In the genomic region with DNA sequence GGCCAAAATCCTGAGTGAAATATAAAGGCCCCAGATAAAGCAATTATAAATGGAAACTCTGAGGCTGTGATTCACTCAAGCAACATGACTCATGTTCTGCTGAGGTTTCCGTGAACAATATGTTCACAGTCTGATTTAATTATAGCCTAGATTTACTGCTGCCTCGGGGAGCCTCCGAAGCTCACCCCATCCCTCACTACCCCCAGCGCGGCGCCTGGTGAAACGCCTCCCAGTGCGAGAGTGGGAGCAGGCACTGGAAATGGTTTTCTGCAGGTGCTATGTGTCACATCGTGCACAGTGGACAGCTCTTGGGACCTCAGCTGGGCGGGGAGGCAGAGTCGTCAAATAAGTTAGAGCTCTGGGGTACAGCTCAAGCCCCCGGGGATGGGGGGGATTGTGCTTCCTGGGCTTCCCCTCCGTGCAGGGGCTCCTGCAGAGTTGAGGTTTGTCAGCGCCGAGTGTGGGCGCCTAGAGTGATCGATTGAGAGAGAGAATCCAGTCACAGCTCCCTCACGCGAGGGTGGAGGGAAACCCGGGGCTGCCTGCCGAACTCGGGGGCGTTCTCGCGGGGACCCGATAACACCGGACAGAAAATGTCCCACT, we compare ENCODE assay signal across 7 cellular contexts.
DNase-seq lines count a peak whose midpoint lies in the region; ATAC-seq and TF ChIP-seq lines count a peak whose summit lies in the region.

No MANE protein-coding gene starts in this region.

- intact Hi-C loops in thyroid gland (cut with DNase I) = no loop called here

- H3K4me3 ChIP-seq in HEK293 (ENCODE audit: low read depth, low read length) = no peak overlapping the region
- H3K4me3 ChIP-seq in SJSA1 = no peak overlapping the region
- H3K4me3 ChIP-seq in fibroblast of the aortic adventitia (ENCODE audit: low read depth, low read length) = no peak overlapping the region
- no peak overlapping the region for H3K4me3 ChIP-seq in smooth muscle cell
- H3K4me3 ChIP-seq in thyroid gland (replicated peaks in 1 of 3) = peak overlapping the region in 1 of 3 donors; percentile 4

- POLR2A ChIA-PET in HEK293 (lab: Yijun Ruan, JAX) = interaction anchor here (1.4 kb wide), 1 partner anchor 13 kb away, joined by 4 read pairs; no protein-coding TSS in a partner anchor

- H3K79me2 ChIP-seq in smooth muscle cell (ENCODE audit: low read depth) = no peaks in the 10 kb centered on the region

- no peaks in the 10 kb centered on the region for H3K9me3 ChIP-seq in HEK293 (ENCODE audit: control insufficient read depth, insufficient read depth, low read depth, low read length)
- no peaks in the 10 kb centered on the region for H3K9me3 ChIP-seq in SJSA1 (replicated peaks)
- no peaks in the 10 kb centered on the region for H3K9me3 ChIP-seq in smooth muscle cell (replicated peaks; ENCODE audit: low read depth)
- H3K9me3 ChIP-seq in thyroid gland = no peaks in the 10 kb centered on the region

- ATAC-seq in HG03135 (IDR thresholded peaks at IDR 0.05; ENCODE audit: unreplicated experiment) = no peak
- ATAC-seq in GM18498 (IDR thresholded peaks at IDR 0.05; ENCODE audit: unreplicated experiment) = no peak

- peak overlapping the region; percentile 32 for H3K4me2 ChIP-seq in smooth muscle cell

- no peaks in the 10 kb centered on the region for H3F3A ChIP-seq in smooth muscle cell (ENCODE audit: low read depth)

- H3K27ac ChIP-seq in HEK293 (ENCODE audit: extremely low read depth, low read depth, low read length) (no peak overlapping the region), SJSA1 (no peak overlapping the region), smooth muscle cell (ENCODE audit: low read depth) (peak overlapping the region; percentile 43), thyroid gland (no peak overlapping the region)

- no peak overlapping the region for H3K9ac ChIP-seq in smooth muscle cell (ENCODE audit: low read depth)

- DNase-seq in SJSA1 (ENCODE audit: low read depth in 1 of 2, low spot score in 2 of 2) (peak; percentile 59 to 63), fibroblast of the aortic adventitia (ENCODE audit: low read depth) (peak; percentile 75), smooth muscle cell (lab: John Stamatoyannopoulos, UW; ENCODE audit: unreplicated experiment) (no peak), thyroid gland (no peak)

- TF ChIP-seq POLR2A in thyroid gland (IDR thresholded peaks at IDR 0.05) = no peak

- H4K20me1 ChIP-seq in smooth muscle cell (ENCODE audit: low read depth) = no peaks in the 10 kb centered on the region

- H3K4me1 ChIP-seq in HEK293 (ENCODE audit: control insufficient read depth, insufficient read depth, low read length) (no peaks in the 10 kb centered on the region; the same call in 1 of the 2 replicates), SJSA1 (replicated peaks) (peaks cover 12% of the 10 kb centered on the region), smooth muscle cell (ENCODE audit: low read depth) (no peaks in the 10 kb centered on the region), thyroid gland (no peaks in the 10 kb centered on the region)

- no peak for TF ChIP-seq CTCF in HEK293 (tag by site-specific recombination; IDR thresholded peaks at IDR 0.05)
- no peak for TF ChIP-seq CTCF in fibroblast of the aortic adventitia (IDR thresholded peaks at IDR 0.05; ENCODE audit: insufficient read depth, low read length)
- no peak for TF ChIP-seq CTCF in smooth muscle cell (IDR thresholded peaks at IDR 0.05; ENCODE audit: borderline replicate concordance, insufficient read depth, poor library complexity, severe bottlenecking)
- TF ChIP-seq CTCF in thyroid gland (IDR thresholded peaks at IDR 0.05) = no peak

- no peak overlapping the region for H2AFZ ChIP-seq in smooth muscle cell (ENCODE audit: low read depth)

- CTCF ChIA-PET in HEK293 (lab: Yijun Ruan, JAX) = no interaction called here

- H3K36me3 ChIP-seq in HEK293 (ENCODE audit: control insufficient read depth in 2 of 2, insufficient read depth in 1 of 2, low read length in 2 of 2) (no peaks in the 10 kb centered on the region), SJSA1 (no peaks in the 10 kb centered on the region), smooth muscle cell (ENCODE audit: low read depth) (no peaks in the 10 kb centered on the region), thyroid gland (no peaks in the 10 kb centered on the region)

- WGBS in smooth muscle cell (ENCODE audit: low lambda C conversion rate) = 75% methylated on average over 27 of the region's 27 CpGs
- 68 to 80% methylated on average over 8 to 18 of the region's 27 CpGs for WGBS in thyroid gland, 2 donors

- H3K27me3 ChIP-seq in SJSA1 (replicated peaks) (no peaks in the 10 kb centered on the region), smooth muscle cell (ENCODE audit: low read depth) (no peaks in the 10 kb centered on the region), thyroid gland (no peaks in the 10 kb centered on the region)

TF ChIP-seq in HEK293, 187 proteins besides CTCF, POLR2A, EP300 and RAD21 (continues in another document):
- TF ChIP-seq, protein P1, sequence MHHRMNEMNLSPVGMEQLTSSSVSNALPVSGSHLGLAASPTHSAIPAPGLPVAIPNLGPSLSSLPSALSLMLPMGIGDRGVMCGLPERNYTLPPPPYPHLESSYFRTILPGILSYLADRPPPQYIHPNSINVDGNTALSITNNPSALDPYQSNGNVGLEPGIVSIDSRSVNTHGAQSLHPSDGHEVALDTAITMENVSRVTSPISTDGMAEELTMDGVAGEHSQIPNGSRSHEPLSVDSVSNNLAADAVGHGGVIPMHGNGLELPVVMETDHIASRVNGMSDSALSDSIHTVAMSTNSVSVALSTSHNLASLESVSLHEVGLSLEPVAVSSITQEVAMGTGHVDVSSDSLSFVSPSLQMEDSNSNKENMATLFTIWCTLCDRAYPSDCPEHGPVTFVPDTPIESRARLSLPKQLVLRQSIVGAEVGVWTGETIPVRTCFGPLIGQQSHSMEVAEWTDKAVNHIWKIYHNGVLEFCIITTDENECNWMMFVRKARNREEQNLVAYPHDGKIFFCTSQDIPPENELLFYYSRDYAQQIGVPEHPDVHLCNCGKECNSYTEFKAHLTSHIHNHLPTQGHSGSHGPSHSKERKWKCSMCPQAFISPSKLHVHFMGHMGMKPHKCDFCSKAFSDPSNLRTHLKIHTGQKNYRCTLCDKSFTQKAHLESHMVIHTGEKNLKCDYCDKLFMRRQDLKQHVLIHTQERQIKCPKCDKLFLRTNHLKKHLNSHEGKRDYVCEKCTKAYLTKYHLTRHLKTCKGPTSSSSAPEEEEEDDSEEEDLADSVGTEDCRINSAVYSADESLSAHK (tag by site-specific recombination; IDR thresholded peaks at IDR 0.05) = 0 out of 2 replicates have a peak, but pooled peaks have one; percentile 32
- peak; percentile 83 for TF ChIP-seq GLIS2 (tag by site-specific recombination; IDR thresholded peaks at IDR 0.05)
- TF ChIP-seq ZNF335 (tag by site-specific recombination; conservative IDR thresholded peaks at IDR 0.05) = no peak
- TF ChIP-seq ZFHX2 (tag by site-specific recombination; conservative IDR thresholded peaks at IDR 0.05) = 0 out of 2 replicates have a peak, but pooled peaks have one; percentile 41
- no peak for TF ChIP-seq ZNF548 (tag by site-specific recombination; IDR thresholded peaks at IDR 0.05)
- no peak for TF ChIP-seq KLF10 (tag by site-specific recombination; IDR thresholded peaks at IDR 0.05)
- TF ChIP-seq ZBTB44 (tag by site-specific recombination; IDR thresholded peaks at IDR 0.05) = no peak
- TF ChIP-seq ZNF560 (tag by site-specific recombination; IDR thresholded peaks at IDR 0.05; ENCODE audit: borderline replicate concordance) = no peak
- TF ChIP-seq OSR2 (tag by site-specific recombination; IDR thresholded peaks at IDR 0.05) = peak; percentile 61; the same call in 1 of the 2 replicates
- peak; percentile 87 for TF ChIP-seq ZIC2 (tag by site-specific recombination; IDR thresholded peaks at IDR 0.05)
- peak; percentile 77 for TF ChIP-seq ZNF184 (tag by site-specific recombination; IDR thresholded peaks at IDR 0.05)
- TF ChIP-seq REPIN1 (tag by site-specific recombination; IDR thresholded peaks at IDR 0.05; ENCODE audit: low read depth) = no peak
- peak; percentile 95 for TF ChIP-seq SP7 (tag by site-specific recombination; IDR thresholded peaks at IDR 0.05)
- TF ChIP-seq REST (tag by site-specific recombination; IDR thresholded peaks at IDR 0.05) = peak; percentile 44; the same call in 1 of the 2 replicates

Comparison
In these comparisons a context has a peak if more than half of its experiments do, and no peak if none do; other contexts are left out.
1. DNase-seq: peak in SJSA1 (2 of 2) and fibroblast of the aortic adventitia (single experiment); none in smooth muscle cell (single experiment) and thyroid gland (0 of 2).